ENCODE assay signal across 22 cellular contexts in genomic region chr2:77479395-77479794, GRCh38. TPM values are rescaled to one million over a fixed set of nuclear protein-coding genes. Genes with fewer than 3 reads are reported as not detected.
DNase-seq lines count a peak whose midpoint lies in the region; ATAC-seq and TF ChIP-seq lines count a peak whose summit lies in the region.
"Had no signal": no experiment of that assay in that cellular context is flagged by ENCODE, and none has a peak within 500 bp of the region (broad histone marks: within the 10 kb centered on the region; RNA-seq: fewer than 3 reads in every experiment).

No MANE protein-coding gene starts in this region.

- dilution Hi-C loops in mammary epithelial cell (cut with HindIII; ENCODE audit: low sequenced_read_pairs), result no loop called here

- no peaks in the 10 kb centered on the region for H3K36me3 ChIP-seq in cardiac muscle cell
- H3K36me3 ChIP-seq in tibial nerve, result no peaks in the 10 kb centered on the region
- no peaks in the 10 kb centered on the region for H3K36me3 ChIP-seq in CD8-positive, alpha-beta memory T cell (ENCODE audit: insufficient read depth, low read length)
- no peaks in the 10 kb centered on the region for H3K36me3 ChIP-seq in mammary epithelial cell (ENCODE audit: insufficient read depth, low read length)
- H3K36me3 ChIP-seq: BLaER1 treated with 17β-estradiol and CSF1 and Interleukin-3, amounts not matched to agents 10 nM and 100 nM; Peyer's patch had no signal

- no peak for TF ChIP-seq POLR2A in tibial nerve (IDR thresholded peaks at IDR 0.05)

- no peaks in the 10 kb centered on the region for H3K79me2 ChIP-seq in mammary epithelial cell (ENCODE audit: insufficient read depth, low read length)

- H3K9me3 ChIP-seq in cardiac muscle cell (ENCODE audit: low read depth), result no peaks in the 10 kb centered on the region
- H3K9me3 ChIP-seq in right cardiac atrium (ENCODE audit: control insufficient read depth, low read length), result no peaks in the 10 kb centered on the region
- no peaks in the 10 kb centered on the region for H3K9me3 ChIP-seq in tibial nerve
- H3K9me3 ChIP-seq in CD8-positive, alpha-beta memory T cell (ENCODE audit: low read length), result peaks cover 4% of the 10 kb centered on the region
- peaks cover 4% of the 10 kb centered on the region for H3K9me3 ChIP-seq in mammary epithelial cell (replicated peaks; ENCODE audit: insufficient read depth, low read length)
- H3K9me3 ChIP-seq: BLaER1 treated with 17β-estradiol and CSF1 and Interleukin-3, amounts not matched to agents 10 nM and 100 nM; Peyer's patch had no signal

- POLR2A ChIA-PET in CD8-positive, alpha-beta memory T cell (lab: Charles Lee), result no interaction called here
- POLR2A ChIA-PET in GM10248 (lab: Yijun Ruan, JAX), result no interaction called here

- H3K27ac Mint-ChIP-seq in CD8-positive, alpha-beta memory T cell, result no peak overlapping the region

- intact Hi-C loops in right cardiac atrium (cut with DNase I) (no loop called here), mammary epithelial cell (cut with micrococcal nuclease) (no loop called here)

- no TSS peak for BruUV-seq in mammary epithelial cell (replicated peaks; lab: Mats Ljungman, UMichigan)

- H3K27me3 Mint-ChIP-seq in CD8-positive, alpha-beta memory T cell, result no peaks in the 10 kb centered on the region

- DNase-seq in cardiac muscle cell (ENCODE audit: low read depth in 1 of 2, low spot score in 1 of 2) (peak in 1 of 2 donors; percentile 36), right cardiac atrium (no peak), amniotic epithelial cell (ENCODE audit: low read depth) (peak; percentile 5), islet precursor cell (peak; percentile 60), tibial nerve (ENCODE audit: low spot score in 2 of 2) (no peak), mammary epithelial cell (no peak), GM10248 (ENCODE audit: extremely low spot score) (no peak)
- DNase-seq in CD8-positive, alpha-beta memory T cell, result no peak
- DNase-seq: DMS 273 treated with DMSO at 0.1 percent for 48 hours, GF-D8, IMR-90, Kasumi-1, MM.1S, NCI-H1105, NCI-H1694, NCI-H2107, NCI-H2227 treated with DMSO at 0.1 percent for 48 hours, NCI-H524, Peyer's patch, Right ventricle myocardium superior had no signal

- H3K27ac ChIP-seq in cardiac muscle cell, result peak overlapping the region; percentile 25
- H3K27ac ChIP-seq in right cardiac atrium (ENCODE audit: low read length), result no peak overlapping the region
- H3K27ac ChIP-seq in tibial nerve, result peak overlapping the region; percentile 15 to 78 (median 48)
- H3K27ac ChIP-seq in CD8-positive, alpha-beta memory T cell (ENCODE audit: low read depth, low read length), result no peak overlapping the region
- H3K27ac ChIP-seq in mammary epithelial cell (ENCODE audit: insufficient read depth, low read depth, low read length), result no peak overlapping the region
- H3K27ac ChIP-seq: 22Rv1; BLaER1 treated with 17β-estradiol and CSF1 and Interleukin-3, amounts not matched to agents 10 nM and 100 nM; Peyer's patch had no signal

- H2AFZ ChIP-seq in mammary epithelial cell (ENCODE audit: low read depth, low read length), result no peak overlapping the region

- H3K9ac ChIP-seq in mammary epithelial cell (ENCODE audit: insufficient read depth, low read length), result no peak overlapping the region
- H3K9ac ChIP-seq: BLaER1 treated with 17β-estradiol and CSF1 and Interleukin-3, amounts not matched to agents 10 nM and 100 nM had no signal

- WGBS in right cardiac atrium, result 10% methylated on average over 6 of the region's 6 CpGs
- 20 to 21% methylated on average over 6 of the region's 6 CpGs for WGBS in tibial nerve, 2 donors
- WGBS in mammary epithelial cell (ENCODE audit: low coverage, missing lambda C conversion rate), result 28% methylated on average over 6 of the region's 6 CpGs

- no peak overlapping the region for H3K4me2 ChIP-seq in mammary epithelial cell (ENCODE audit: insufficient read depth, low read depth, low read length)
- H3K4me2 ChIP-seq: BLaER1 treated with 17β-estradiol and CSF1 and Interleukin-3, amounts not matched to agents 10 nM and 100 nM had no signal

- in situ Hi-C loops in mammary epithelial cell (cut with MboI; ENCODE audit: low sequenced_read_pairs in 2 of 2), result no loop called here

- H3K4me1 ChIP-seq in cardiac muscle cell (ENCODE audit: low read depth) (peaks cover 19% of the 10 kb centered on the region), right cardiac atrium (ENCODE audit: control insufficient read depth, insufficient read depth, low read length) (no peaks in the 10 kb centered on the region), tibial nerve (no peaks in the 10 kb centered on the region), mammary epithelial cell (ENCODE audit: insufficient read depth, low read length) (no peaks in the 10 kb centered on the region)
- no peaks in the 10 kb centered on the region for H3K4me1 ChIP-seq in CD8-positive, alpha-beta memory T cell (ENCODE audit: insufficient read depth, low read length)
- H3K4me1 ChIP-seq: BLaER1 treated with 17β-estradiol and CSF1 and Interleukin-3, amounts not matched to agents 10 nM and 100 nM; Peyer's patch had no signal

- no peaks in the 10 kb centered on the region for H3K4me1 Mint-ChIP-seq in CD8-positive, alpha-beta memory T cell

- no peaks in the 10 kb centered on the region for H3K27me3 ChIP-seq in cardiac muscle cell
- no peaks in the 10 kb centered on the region for H3K27me3 ChIP-seq in right cardiac atrium (ENCODE audit: control insufficient read depth, insufficient read depth)
- no peaks in the 10 kb centered on the region for H3K27me3 ChIP-seq in tibial nerve
- no peaks in the 10 kb centered on the region for H3K27me3 ChIP-seq in CD8-positive, alpha-beta memory T cell (ENCODE audit: insufficient read depth, low read length, poor library complexity, severe bottlenecking)
- H3K27me3 ChIP-seq in mammary epithelial cell (ENCODE audit: insufficient read depth, low read length), result no peaks in the 10 kb centered on the region
- H3K27me3 ChIP-seq: BLaER1 treated with 17β-estradiol and CSF1 and Interleukin-3, amounts not matched to agents 10 nM and 100 nM; Peyer's patch had no signal

- CTCF ChIA-PET in CD8-positive, alpha-beta memory T cell (lab: Charles Lee), result no interaction called here
- CTCF ChIA-PET in mammary epithelial cell (lab: Charles Lee; ENCODE audit: low non-redundant PET), result no interaction called here
- CTCF ChIA-PET in GM10248 (lab: Yijun Ruan, JAX), result no interaction called here

- no peak overlapping the region for H3K4me3 Mint-ChIP-seq in CD8-positive, alpha-beta memory T cell

- no peaks in the 10 kb centered on the region for H3K36me3 Mint-ChIP-seq in CD8-positive, alpha-beta memory T cell

- no peak for TF ChIP-seq CTCF in cardiac muscle cell (IDR thresholded peaks at IDR 0.05; ENCODE audit: low read depth, low read length)
- no peak for TF ChIP-seq CTCF in tibial nerve (IDR thresholded peaks at IDR 0.05)
- TF ChIP-seq CTCF in mammary epithelial cell (conservative IDR thresholded peaks at IDR 0.05 in 1 of 2, IDR thresholded peaks at IDR 0.05 in 1 of 2; ENCODE audit: extremely low read depth in 1 of 2, insufficient read depth in 1 of 2, low read depth in 1 of 2, low read length in 2 of 2), result no peak
- TF ChIP-seq CTCF in GM10248 (IDR thresholded peaks at IDR 0.05; ENCODE audit: control extremely low read depth, extremely low read depth, low read depth, missing control alignments), result no peak

- no peak for TF ChIP-seq EP300 in tibial nerve (IDR thresholded peaks at IDR 0.05)

- H3K4me3 ChIP-seq in cardiac muscle cell (no peak overlapping the region), right cardiac atrium (ENCODE audit: low read length) (no peak overlapping the region), tibial nerve (peak overlapping the region in 2 of 4 donors; percentile 18 to 24), mammary epithelial cell (replicated peaks in 1 of 3; ENCODE audit: insufficient read depth in 1 of 3, low read depth in 2 of 3, low read length in 3 of 3) (no peak overlapping the region)
- no peak overlapping the region for H3K4me3 ChIP-seq in CD8-positive, alpha-beta memory T cell (ENCODE audit: low read length)
- H3K4me3 ChIP-seq: BLaER1 treated with 17β-estradiol and CSF1 and Interleukin-3, amounts not matched to agents 10 nM and 100 nM; Peyer's patch had no signal

- H4K20me1 ChIP-seq in mammary epithelial cell (ENCODE audit: insufficient read depth, low read length), result no peaks in the 10 kb centered on the region
- H4K20me1 ChIP-seq: BLaER1 treated with 17β-estradiol and CSF1 and Interleukin-3, amounts not matched to agents 10 nM and 100 nM had no signal

- peaks cover 8 to 34% (median 14%) of the 10 kb centered on the region in 5 donors for H3K9me3 Mint-ChIP-seq in CD8-positive, alpha-beta memory T cell

- no peak for ATAC-seq in right cardiac atrium

RNA-seq across cellular contexts. Expression of gene LRRTM4, which starts 42.8 kb away (rescaled TPM):
- total RNA-seq in cardiac muscle cell (12.6 and 15.4 TPM in 2 replicates), right cardiac atrium (1 to 10 TPM in 1 of 4 donors, under 1 TPM in 3; 0.50 to 1.0 (median 0.61) TPM), tibial nerve (1 to 10 TPM; 2.9 to 8.1 (median 7.6) TPM), mammary epithelial cell (not detected)
- polyA plus RNA-seq in cardiac muscle cell (8.5 TPM in 2 replicates), right cardiac atrium (0.09 TPM), mammary epithelial cell (not detected)
- not detected for total RNA-seq in CD8-positive, alpha-beta memory T cell
- polyA plus RNA-seq in CD8-positive, alpha-beta memory T cell, result not detected
- not detected for polyA minus RNA-seq in mammary epithelial cell
- total RNA-seq: IMR-90, Peyer's patch had no signal
- polyA plus RNA-seq: IMR-90 had no signal

Comparison
In these comparisons a context has a peak if more than half of its experiments do, and no peak if none do; other contexts are left out.
1. H3K27ac ChIP-seq: peak in cardiac muscle cell (single experiment) and tibial nerve (4 of 4); none in right cardiac atrium (single experiment), CD8-positive, alpha-beta memory T cell (single experiment) and mammary epithelial cell (single experiment).
2. DNase-seq: peak in amniotic epithelial cell (single experiment) and islet precursor cell (single experiment); none in right cardiac atrium (0 of 3), tibial nerve (0 of 2), CD8-positive, alpha-beta memory T cell (0 of 5), mammary epithelial cell (single experiment) and GM10248 (single experiment).